ENCODE assay signal across 1 cellular context in the genomic region with DNA sequence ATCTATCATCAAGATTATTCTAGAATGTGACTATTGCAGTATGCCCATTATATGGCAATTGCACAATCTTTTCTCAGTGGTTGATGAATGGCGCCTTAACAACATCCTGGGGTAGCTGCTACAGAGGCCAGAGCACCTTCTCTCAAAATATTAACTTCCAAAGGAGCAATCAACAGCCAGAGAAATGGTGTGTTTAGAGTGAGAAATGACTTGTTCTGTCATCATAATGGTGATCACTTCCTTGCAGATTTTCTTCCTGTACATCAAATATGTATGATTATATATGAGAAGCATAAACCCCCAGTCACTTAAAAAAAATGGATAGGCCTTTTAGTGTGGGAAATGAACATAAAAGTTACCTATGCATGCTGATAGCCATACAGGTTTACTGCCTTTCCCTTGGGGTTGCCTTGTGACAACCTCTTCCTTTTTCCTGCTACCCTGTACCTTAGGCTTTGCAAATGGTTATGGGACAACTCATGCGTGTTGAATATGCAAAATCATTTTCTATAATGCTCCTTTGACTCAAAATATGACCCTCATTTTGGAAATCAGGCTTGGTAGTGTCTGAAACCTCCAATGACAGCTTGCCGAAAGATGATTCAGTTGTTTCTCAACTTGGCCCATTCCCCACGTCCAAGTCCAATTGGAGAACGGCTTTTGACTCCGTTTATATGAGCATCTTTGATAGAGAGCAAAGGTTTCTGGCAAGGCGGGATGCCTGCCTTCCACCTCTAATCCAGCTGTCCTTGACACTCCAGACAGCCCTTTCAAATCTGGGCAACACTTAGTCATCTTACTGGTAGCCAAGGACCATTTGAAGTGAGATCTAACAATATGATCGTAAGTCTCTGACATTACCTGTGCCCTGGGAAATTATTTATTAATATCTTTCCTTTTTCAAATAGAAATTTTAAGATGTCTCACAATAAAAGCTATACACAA.
TF ChIP-seq lines count a peak whose summit lies in the region.

No MANE protein-coding gene starts in this region.

TF ChIP-seq in GM12878, 131 proteins besides CTCF, POLR2A, EP300 and RAD21 (continued from another document and continues in another):
- TF ChIP-seq, protein P1, sequence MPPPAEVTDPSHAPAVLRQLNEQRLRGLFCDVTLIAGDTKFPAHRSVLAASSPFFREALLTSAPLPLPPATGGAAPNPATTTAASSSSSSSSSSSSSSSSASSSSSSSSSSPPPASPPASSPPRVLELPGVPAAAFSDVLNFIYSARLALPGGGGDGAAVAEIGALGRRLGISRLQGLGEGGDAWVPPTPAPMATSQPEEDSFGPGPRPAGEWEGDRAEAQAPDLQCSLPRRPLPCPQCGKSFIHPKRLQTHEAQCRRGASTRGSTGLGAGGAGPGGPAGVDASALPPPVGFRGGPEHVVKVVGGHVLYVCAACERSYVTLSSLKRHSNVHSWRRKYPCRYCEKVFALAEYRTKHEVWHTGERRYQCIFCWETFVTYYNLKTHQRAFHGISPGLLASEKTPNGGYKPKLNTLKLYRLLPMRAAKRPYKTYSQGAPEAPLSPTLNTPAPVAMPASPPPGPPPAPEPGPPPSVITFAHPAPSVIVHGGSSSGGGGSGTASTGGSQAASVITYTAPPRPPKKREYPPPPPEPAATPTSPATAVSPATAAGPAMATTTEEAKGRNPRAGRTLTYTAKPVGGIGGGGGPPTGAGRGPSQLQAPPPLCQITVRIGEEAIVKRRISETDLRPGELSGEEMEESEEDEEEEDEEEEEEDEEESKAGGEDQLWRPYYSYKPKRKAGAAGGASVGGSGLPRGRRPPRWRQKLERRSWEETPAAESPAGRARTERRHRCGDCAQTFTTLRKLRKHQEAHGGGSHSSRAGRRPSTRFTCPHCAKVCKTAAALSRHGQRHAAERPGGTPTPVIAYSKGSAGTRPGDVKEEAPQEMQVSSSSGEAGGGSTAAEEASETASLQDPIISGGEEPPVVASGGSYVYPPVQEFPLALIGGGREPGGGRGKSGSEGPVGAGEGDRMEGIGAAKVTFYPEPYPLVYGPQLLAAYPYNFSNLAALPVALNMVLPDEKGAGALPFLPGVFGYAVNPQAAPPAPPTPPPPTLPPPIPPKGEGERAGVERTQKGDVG (CRISPR knock-in tag; IDR thresholded peaks at IDR 0.05), result no peak
- TF ChIP-seq SMARCA5 (IDR thresholded peaks at IDR 0.05) (no peak), CREB1 (IDR thresholded peaks at IDR 0.05; ENCODE audit: low read depth) (peak; percentile 38; the same call in 1 of the 2 replicates), MEF2B (IDR thresholded peaks at IDR 0.05; ENCODE audit: partially characterized antibody, poor library complexity, severe bottlenecking) (peak; percentile 53), BCL11A (IDR thresholded peaks at IDR 0.05; ENCODE audit: low read depth, low read length) (no peak), PML (IDR thresholded peaks at IDR 0.05; ENCODE audit: low read length) (0 out of 2 replicates have a peak, but pooled peaks have one; percentile 45), ESRRA (IDR thresholded peaks at IDR 0.05; ENCODE audit: low read length) (no peak), EED (IDR thresholded peaks at IDR 0.05; ENCODE audit: low read depth) (peak; percentile 75), RFX5 (IDR thresholded peaks at IDR 0.05; ENCODE audit: low read depth, low read length) (no peak), CBX3 (IDR thresholded peaks at IDR 0.05; ENCODE audit: borderline replicate concordance, low read depth) (no peak), TCF7 (IDR thresholded peaks at IDR 0.05; ENCODE audit: borderline replicate concordance) (no peak), MTA2 (IDR thresholded peaks at IDR 0.05; ENCODE audit: low read depth) (no peak), ZZZ3 (IDR thresholded peaks at IDR 0.05; ENCODE audit: control insufficient read depth, insufficient read length, low read depth) (no peak), ZSCAN29 (IDR thresholded peaks at IDR 0.05) (no peak), SMAD5 (IDR thresholded peaks at IDR 0.05; ENCODE audit: low read depth) (no peak), GABPA (IDR thresholded peaks at IDR 0.05; ENCODE audit: low read depth) (0 out of 2 replicates have a peak, but pooled peaks have one; percentile 14), MTA3 (IDR thresholded peaks at IDR 0.05; ENCODE audit: borderline replicate concordance, low read length) (peak; percentile 49; the same call in 1 of the 2 replicates), SMAD1 (IDR thresholded peaks at IDR 0.05; ENCODE audit: low read depth, partially characterized antibody) (no peak), JUND (IDR thresholded peaks at IDR 0.05; ENCODE audit: low read depth, low read length) (no peak), MYC (IDR thresholded peaks at IDR 0.05; ENCODE audit: insufficient read depth, insufficient read length, insufficient replicate concordance, low read length, severe bottlenecking) (no peak), NR2F1 (conservative IDR thresholded peaks at IDR 0.05) (no peak), TARDBP (IDR thresholded peaks at IDR 0.05; ENCODE audit: borderline replicate concordance) (no peak), TCF12 (IDR thresholded peaks at IDR 0.05; ENCODE audit: low read depth, low read length) (no peak), WRNIP1 (IDR thresholded peaks at IDR 0.05; ENCODE audit: borderline replicate concordance, low read depth, low read length) (no peak), MEF2A (IDR thresholded peaks at IDR 0.05; ENCODE audit: insufficient read depth, low read depth, low read length) (peak; percentile 56; the same call in 1 of the 2 replicates), GATAD2B (conservative IDR thresholded peaks at IDR 0.05; ENCODE audit: low read depth) (no peak), POLR2AphosphoS5 (IDR thresholded peaks at IDR 0.05; ENCODE audit: low read length) (no peak), ZNF207 (IDR thresholded peaks at IDR 0.05; ENCODE audit: borderline replicate concordance) (no peak)
- TF ChIP-seq, protein P2, sequence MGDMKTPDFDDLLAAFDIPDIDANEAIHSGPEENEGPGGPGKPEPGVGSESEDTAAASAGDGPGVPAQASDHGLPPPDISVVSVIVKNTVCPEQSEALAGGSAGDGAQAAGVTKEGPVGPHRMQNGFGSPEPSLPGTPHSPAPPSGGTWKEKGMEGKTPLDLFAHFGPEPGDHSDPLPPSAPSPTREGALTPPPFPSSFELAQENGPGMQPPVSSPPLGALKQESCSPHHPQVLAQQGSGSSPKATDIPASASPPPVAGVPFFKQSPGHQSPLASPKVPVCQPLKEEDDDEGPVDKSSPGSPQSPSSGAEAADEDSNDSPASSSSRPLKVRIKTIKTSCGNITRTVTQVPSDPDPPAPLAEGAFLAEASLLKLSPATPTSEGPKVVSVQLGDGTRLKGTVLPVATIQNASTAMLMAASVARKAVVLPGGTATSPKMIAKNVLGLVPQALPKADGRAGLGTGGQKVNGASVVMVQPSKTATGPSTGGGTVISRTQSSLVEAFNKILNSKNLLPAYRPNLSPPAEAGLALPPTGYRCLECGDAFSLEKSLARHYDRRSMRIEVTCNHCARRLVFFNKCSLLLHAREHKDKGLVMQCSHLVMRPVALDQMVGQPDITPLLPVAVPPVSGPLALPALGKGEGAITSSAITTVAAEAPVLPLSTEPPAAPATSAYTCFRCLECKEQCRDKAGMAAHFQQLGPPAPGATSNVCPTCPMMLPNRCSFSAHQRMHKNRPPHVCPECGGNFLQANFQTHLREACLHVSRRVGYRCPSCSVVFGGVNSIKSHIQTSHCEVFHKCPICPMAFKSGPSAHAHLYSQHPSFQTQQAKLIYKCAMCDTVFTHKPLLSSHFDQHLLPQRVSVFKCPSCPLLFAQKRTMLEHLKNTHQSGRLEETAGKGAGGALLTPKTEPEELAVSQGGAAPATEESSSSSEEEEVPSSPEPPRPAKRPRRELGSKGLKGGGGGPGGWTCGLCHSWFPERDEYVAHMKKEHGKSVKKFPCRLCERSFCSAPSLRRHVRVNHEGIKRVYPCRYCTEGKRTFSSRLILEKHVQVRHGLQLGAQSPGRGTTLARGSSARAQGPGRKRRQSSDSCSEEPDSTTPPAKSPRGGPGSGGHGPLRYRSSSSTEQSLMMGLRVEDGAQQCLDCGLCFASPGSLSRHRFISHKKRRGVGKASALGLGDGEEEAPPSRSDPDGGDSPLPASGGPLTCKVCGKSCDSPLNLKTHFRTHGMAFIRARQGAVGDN (IDR thresholded peaks at IDR 0.05), result no peak
- TF ChIP-seq, protein P3, sequence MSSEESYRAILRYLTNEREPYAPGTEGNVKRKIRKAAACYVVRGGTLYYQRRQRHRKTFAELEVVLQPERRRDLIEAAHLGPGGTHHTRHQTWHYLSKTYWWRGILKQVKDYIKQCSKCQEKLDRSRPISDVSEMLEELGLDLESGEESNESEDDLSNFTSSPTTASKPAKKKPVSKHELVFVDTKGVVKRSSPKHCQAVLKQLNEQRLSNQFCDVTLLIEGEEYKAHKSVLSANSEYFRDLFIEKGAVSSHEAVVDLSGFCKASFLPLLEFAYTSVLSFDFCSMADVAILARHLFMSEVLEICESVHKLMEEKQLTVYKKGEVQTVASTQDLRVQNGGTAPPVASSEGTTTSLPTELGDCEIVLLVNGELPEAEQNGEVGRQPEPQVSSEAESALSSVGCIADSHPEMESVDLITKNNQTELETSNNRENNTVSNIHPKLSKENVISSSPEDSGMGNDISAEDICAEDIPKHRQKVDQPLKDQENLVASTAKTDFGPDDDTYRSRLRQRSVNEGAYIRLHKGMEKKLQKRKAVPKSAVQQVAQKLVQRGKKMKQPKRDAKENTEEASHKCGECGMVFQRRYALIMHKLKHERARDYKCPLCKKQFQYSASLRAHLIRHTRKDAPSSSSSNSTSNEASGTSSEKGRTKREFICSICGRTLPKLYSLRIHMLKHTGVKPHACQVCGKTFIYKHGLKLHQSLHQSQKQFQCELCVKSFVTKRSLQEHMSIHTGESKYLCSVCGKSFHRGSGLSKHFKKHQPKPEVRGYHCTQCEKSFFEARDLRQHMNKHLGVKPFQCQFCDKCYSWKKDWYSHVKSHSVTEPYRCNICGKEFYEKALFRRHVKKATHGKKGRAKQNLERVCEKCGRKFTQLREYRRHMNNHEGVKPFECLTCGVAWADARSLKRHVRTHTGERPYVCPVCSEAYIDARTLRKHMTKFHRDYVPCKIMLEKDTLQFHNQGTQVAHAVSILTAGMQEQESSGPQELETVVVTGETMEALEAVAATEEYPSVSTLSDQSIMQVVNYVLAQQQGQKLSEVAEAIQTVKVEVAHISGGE (CRISPR knock-in tag; IDR thresholded peaks at IDR 0.05), result no peak
- TF ChIP-seq, protein P4, sequence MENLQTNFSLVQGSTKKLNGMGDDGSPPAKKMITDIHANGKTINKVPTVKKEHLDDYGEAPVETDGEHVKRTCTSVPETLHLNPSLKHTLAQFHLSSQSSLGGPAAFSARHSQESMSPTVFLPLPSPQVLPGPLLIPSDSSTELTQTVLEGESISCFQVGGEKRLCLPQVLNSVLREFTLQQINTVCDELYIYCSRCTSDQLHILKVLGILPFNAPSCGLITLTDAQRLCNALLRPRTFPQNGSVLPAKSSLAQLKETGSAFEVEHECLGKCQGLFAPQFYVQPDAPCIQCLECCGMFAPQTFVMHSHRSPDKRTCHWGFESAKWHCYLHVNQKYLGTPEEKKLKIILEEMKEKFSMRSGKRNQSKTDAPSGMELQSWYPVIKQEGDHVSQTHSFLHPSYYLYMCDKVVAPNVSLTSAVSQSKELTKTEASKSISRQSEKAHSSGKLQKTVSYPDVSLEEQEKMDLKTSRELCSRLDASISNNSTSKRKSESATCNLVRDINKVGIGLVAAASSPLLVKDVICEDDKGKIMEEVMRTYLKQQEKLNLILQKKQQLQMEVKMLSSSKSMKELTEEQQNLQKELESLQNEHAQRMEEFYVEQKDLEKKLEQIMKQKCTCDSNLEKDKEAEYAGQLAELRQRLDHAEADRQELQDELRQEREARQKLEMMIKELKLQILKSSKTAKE (IDR thresholded peaks at IDR 0.05; ENCODE audit: low read depth, poor library complexity, severe bottlenecking), result no peak
- TF ChIP-seq, protein P5, sequence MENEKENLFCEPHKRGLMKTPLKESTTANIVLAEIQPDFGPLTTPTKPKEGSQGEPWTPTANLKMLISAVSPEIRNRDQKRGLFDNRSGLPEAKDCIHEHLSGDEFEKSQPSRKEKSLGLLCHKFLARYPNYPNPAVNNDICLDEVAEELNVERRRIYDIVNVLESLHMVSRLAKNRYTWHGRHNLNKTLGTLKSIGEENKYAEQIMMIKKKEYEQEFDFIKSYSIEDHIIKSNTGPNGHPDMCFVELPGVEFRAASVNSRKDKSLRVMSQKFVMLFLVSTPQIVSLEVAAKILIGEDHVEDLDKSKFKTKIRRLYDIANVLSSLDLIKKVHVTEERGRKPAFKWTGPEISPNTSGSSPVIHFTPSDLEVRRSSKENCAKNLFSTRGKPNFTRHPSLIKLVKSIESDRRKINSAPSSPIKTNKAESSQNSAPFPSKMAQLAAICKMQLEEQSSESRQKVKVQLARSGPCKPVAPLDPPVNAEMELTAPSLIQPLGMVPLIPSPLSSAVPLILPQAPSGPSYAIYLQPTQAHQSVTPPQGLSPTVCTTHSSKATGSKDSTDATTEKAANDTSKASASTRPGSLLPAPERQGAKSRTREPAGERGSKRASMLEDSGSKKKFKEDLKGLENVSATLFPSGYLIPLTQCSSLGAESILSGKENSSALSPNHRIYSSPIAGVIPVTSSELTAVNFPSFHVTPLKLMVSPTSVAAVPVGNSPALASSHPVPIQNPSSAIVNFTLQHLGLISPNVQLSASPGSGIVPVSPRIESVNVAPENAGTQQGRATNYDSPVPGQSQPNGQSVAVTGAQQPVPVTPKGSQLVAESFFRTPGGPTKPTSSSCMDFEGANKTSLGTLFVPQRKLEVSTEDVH (IDR thresholded peaks at IDR 0.05; ENCODE audit: low read depth, partially characterized antibody), result no peak
- TF ChIP-seq, protein P6, sequence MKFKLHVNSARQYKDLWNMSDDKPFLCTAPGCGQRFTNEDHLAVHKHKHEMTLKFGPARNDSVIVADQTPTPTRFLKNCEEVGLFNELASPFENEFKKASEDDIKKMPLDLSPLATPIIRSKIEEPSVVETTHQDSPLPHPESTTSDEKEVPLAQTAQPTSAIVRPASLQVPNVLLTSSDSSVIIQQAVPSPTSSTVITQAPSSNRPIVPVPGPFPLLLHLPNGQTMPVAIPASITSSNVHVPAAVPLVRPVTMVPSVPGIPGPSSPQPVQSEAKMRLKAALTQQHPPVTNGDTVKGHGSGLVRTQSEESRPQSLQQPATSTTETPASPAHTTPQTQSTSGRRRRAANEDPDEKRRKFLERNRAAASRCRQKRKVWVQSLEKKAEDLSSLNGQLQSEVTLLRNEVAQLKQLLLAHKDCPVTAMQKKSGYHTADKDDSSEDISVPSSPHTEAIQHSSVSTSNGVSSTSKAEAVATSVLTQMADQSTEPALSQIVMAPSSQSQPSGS (IDR thresholded peaks at IDR 0.05; ENCODE audit: low read length), result peak; percentile 57; the same call in 1 of the 2 replicates
- TF ChIP-seq, protein P7, sequence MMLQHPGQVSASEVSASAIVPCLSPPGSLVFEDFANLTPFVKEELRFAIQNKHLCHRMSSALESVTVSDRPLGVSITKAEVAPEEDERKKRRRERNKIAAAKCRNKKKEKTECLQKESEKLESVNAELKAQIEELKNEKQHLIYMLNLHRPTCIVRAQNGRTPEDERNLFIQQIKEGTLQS (IDR thresholded peaks at IDR 0.05; ENCODE audit: borderline replicate concordance, extremely low read depth, low read depth, low read length), result no peak
- TF ChIP-seq, protein P8, sequence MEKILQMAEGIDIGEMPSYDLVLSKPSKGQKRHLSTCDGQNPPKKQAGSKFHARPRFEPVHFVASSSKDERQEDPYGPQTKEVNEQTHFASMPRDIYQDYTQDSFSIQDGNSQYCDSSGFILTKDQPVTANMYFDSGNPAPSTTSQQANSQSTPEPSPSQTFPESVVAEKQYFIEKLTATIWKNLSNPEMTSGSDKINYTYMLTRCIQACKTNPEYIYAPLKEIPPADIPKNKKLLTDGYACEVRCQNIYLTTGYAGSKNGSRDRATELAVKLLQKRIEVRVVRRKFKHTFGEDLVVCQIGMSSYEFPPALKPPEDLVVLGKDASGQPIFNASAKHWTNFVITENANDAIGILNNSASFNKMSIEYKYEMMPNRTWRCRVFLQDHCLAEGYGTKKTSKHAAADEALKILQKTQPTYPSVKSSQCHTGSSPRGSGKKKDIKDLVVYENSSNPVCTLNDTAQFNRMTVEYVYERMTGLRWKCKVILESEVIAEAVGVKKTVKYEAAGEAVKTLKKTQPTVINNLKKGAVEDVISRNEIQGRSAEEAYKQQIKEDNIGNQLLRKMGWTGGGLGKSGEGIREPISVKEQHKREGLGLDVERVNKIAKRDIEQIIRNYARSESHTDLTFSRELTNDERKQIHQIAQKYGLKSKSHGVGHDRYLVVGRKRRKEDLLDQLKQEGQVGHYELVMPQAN (conservative IDR thresholded peaks at IDR 0.05), result no peak
